ENCODE assay signal across 7 cellular contexts in genomic region chr2:69125816-69126215, GRCh38.
"Had no signal": no experiment of that assay in that cellular context is flagged by ENCODE, and none has a peak within 500 bp of the region (broad histone marks: within the 10 kb centered on the region; RNA-seq: fewer than 3 reads in every experiment).

No MANE protein-coding gene starts in this region.

- H3K27ac ChIP-seq: HL-60 had no signal

- DNase-seq: H9, HCEC 1CT, KBM-7 had no signal

- H2AFZ ChIP-seq: GM23338 had no signal

- ATAC-seq: GM23338 had no signal

- FAIRE-seq: H1, H54 had no signal

- H3K4me3 ChIP-seq: GM23338 had no signal

- H3K4me2 ChIP-seq: GM23338 had no signal
